ENCODE assay signal across 30 cellular contexts in the genomic region with DNA sequence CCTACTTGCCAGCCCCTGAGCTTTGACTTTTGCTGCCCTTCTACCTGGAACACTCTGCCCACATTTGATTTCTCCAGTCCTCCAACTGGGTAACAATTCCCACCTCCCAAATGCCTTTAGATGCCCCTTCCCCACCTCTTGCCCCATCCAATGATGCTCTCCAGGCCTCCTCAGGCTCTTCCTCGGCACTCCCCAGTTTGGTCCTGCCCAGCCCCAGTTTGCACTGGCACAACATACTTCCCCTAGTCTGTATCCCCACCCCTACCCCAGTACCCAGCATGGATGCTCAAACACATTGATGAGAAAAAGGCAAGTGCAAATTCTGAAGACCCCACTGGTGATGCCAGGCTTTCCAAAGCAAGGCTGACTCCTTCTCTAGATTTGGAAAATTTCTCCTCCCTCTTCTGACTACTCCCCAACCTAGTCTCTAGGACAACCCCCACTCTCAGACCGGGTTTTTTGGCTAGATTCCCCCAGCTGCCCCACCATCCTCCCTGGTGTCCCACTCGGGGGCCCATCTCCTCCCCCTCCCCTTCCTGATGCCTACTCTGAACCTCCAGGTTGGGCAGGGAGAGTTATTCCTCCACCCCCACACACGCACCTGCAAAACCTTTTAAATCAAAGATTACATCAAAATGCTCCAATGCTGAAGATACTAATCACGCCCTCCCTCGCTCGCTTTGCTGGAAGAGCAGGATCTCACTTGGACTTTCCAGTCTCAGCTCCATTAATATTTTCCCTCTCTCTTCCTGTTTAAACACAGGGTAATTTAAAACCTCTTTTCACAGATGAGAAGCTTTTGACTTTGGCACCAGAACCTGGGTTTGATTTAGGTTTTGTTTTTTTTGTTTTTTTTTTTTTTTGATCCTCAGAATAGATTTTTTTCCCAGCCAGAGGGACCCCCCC.
DNase-seq lines count a peak whose midpoint lies in the region; ATAC-seq and TF ChIP-seq lines count a peak whose summit lies in the region.
"Had no signal": no experiment of that assay in that cellular context is flagged by ENCODE, and none has a peak within 500 bp of the region (broad histone marks: within the 10 kb centered on the region; RNA-seq: fewer than 3 reads in every experiment).

No MANE protein-coding gene starts in this region.

- no peaks in the 10 kb centered on the region for H3K9me3 Mint-ChIP-seq in activated naive CD4-positive, alpha-beta T cell treated with anti-CD3 and anti-CD28 coated beads for 36 hours
- H3K9me3 Mint-ChIP-seq: activated naive CD8-positive, alpha-beta T cell treated with anti-CD3 and anti-CD28 coated beads for 36 hours; GM23338; nephron; stimulated activated naive B cell treated with anti-CD40 and anti-IgM and Interleukin-4, amounts not matched to agents 10 μg/mL and 1 μg/mL and 100 μg/mL, for 72 hours; type B pancreatic cell had no signal

- no peak overlapping the region for H3K27ac Mint-ChIP-seq in activated naive CD4-positive, alpha-beta T cell treated with anti-CD3 and anti-CD28 coated beads for 36 hours
- H3K27ac Mint-ChIP-seq: activated naive CD8-positive, alpha-beta T cell treated with anti-CD3 and anti-CD28 coated beads for 36 hours; GM23338; stimulated activated naive B cell treated with anti-CD40 and anti-IgM and Interleukin-4, amounts not matched to agents 10 μg/mL and 1 μg/mL and 100 μg/mL, for 72 hours; type B pancreatic cell had no signal

- no peaks in the 10 kb centered on the region for H3K4me1 ChIP-seq in lower lobe of right lung
- H3K4me1 ChIP-seq: breast epithelium, gastroesophageal sphincter had no signal

- H3K9me3 ChIP-seq in lower lobe of right lung = no peaks in the 10 kb centered on the region
- H3K9me3 ChIP-seq: breast epithelium, gastroesophageal sphincter had no signal

- ATAC-seq in lower lobe of right lung = no peak
- no peak for ATAC-seq in HG02759 (IDR thresholded peaks at IDR 0.05; ENCODE audit: unreplicated experiment)
- ATAC-seq: gastroesophageal sphincter; GM23338; left cardiac atrium; Panc1; stimulated activated naive B cell treated with anti-CD40 and anti-IgM and Interleukin-4, amounts not matched to agents 10 μg/mL and 1 μg/mL and 100 μg/mL, for 72 hours had no signal

- H3K4me3 Mint-ChIP-seq in activated naive CD4-positive, alpha-beta T cell treated with anti-CD3 and anti-CD28 coated beads for 36 hours = no peak overlapping the region
- H3K4me3 Mint-ChIP-seq: activated naive CD8-positive, alpha-beta T cell treated with anti-CD3 and anti-CD28 coated beads for 36 hours; GM23338; nephron; stimulated activated naive B cell treated with anti-CD40 and anti-IgM and Interleukin-4, amounts not matched to agents 10 μg/mL and 1 μg/mL and 100 μg/mL, for 72 hours; type B pancreatic cell had no signal

- no peaks in the 10 kb centered on the region for H3K4me1 Mint-ChIP-seq in activated naive CD4-positive, alpha-beta T cell treated with anti-CD3 and anti-CD28 coated beads for 36 hours (ENCODE audit: low read depth)
- H3K4me1 Mint-ChIP-seq: activated naive CD8-positive, alpha-beta T cell treated with anti-CD3 and anti-CD28 coated beads for 36 hours; stimulated activated naive B cell treated with anti-CD40 and anti-IgM and Interleukin-4, amounts not matched to agents 10 μg/mL and 1 μg/mL and 100 μg/mL, for 72 hours had no signal

- CTCF ChIA-PET in activated naive CD4-positive, alpha-beta T cell treated with anti-CD3 and anti-CD28 coated beads for 36 hours (lab: Charles Lee) = no interaction called here

- H3K27me3 ChIP-seq in lower lobe of right lung (ENCODE audit: low read depth) = peaks cover 4% of the 10 kb centered on the region
- H3K27me3 ChIP-seq: breast epithelium, hepatocyte had no signal

- peaks cover 8% of the 10 kb centered on the region for H3K27me3 Mint-ChIP-seq in activated naive CD4-positive, alpha-beta T cell treated with anti-CD3 and anti-CD28 coated beads for 36 hours (ENCODE audit: low read depth)

- H3K36me3 Mint-ChIP-seq in activated naive CD4-positive, alpha-beta T cell treated with anti-CD3 and anti-CD28 coated beads for 36 hours (ENCODE audit: low read depth) = no peaks in the 10 kb centered on the region
- H3K36me3 Mint-ChIP-seq: activated naive CD8-positive, alpha-beta T cell treated with anti-CD3 and anti-CD28 coated beads for 36 hours; stimulated activated naive B cell treated with anti-CD40 and anti-IgM and Interleukin-4, amounts not matched to agents 10 μg/mL and 1 μg/mL and 100 μg/mL, for 72 hours; type B pancreatic cell had no signal

- peak; percentile 12 for DNase-seq in COR-L47 (lab: John Stamatoyannopoulos, UW)
- peak; percentile 51 for DNase-seq in DMS79 (lab: John Stamatoyannopoulos, UW)
- peak; percentile 67 for DNase-seq in NCI-H2107 (lab: John Stamatoyannopoulos, UW)
- DNase-seq in islet precursor cell = peak; percentile 43
- no peak for DNase-seq in activated naive CD4-positive, alpha-beta T cell treated with anti-CD3 and anti-CD28 coated beads for 36 hours
- DNase-seq in lower lobe of right lung = no peak
- DNase-seq: activated CD4-positive, alpha-beta T cell treated with anti-CD3 and anti-CD28 coated beads for 48 hours; activated CD8-positive, alpha-beta memory T cell treated with anti-CD3 and anti-CD28 coated beads for 24 hours; activated effector memory CD4-positive, alpha-beta T cell treated with Interleukin-2 at 50 U/mL for 16 hours; activated naive CD8-positive, alpha-beta T cell treated with anti-CD3 and anti-CD28 coated beads for 36 hours; activated T-cell treated with anti-CD3 and anti-CD28 coated beads, Interleukin-2, amount 50 U/mL, for 1 hour; anterior cingulate cortex; EL; IMR-90; left cardiac atrium; NCI-H1930; NCI-H510A; retina; Right ventricle myocardium superior; stimulated activated naive B cell treated with anti-CD40 and anti-IgM and Interleukin-4, amounts not matched to agents 10 μg/mL and 1 μg/mL and 100 μg/mL, for 72 hours had no signal

- no peak overlapping the region for H3K4me3 ChIP-seq in lower lobe of right lung
- H3K4me3 ChIP-seq: breast epithelium, gastroesophageal sphincter, GM23338, hepatocyte, skin epidermis had no signal

- intact Hi-C loops in activated naive CD4-positive, alpha-beta T cell treated with anti-CD3 and anti-CD28 coated beads for 36 hours (cut with micrococcal nuclease) = no loop called here
- intact Hi-C loops in lower lobe of right lung (cut with DNase I) = no loop called here

- TF ChIP-seq CTCF in lower lobe of right lung (IDR thresholded peaks at IDR 0.05) = no peak

- H3K36me3 ChIP-seq in lower lobe of right lung = no peaks in the 10 kb centered on the region
- H3K36me3 ChIP-seq: breast epithelium, gastroesophageal sphincter had no signal

- H3K27ac ChIP-seq in lower lobe of right lung = no peak overlapping the region
- H3K27ac ChIP-seq: breast epithelium, gastroesophageal sphincter, hepatocyte, parathyroid adenoma, skin epidermis had no signal

Comparison
In these comparisons a context has a peak if more than half of its experiments do, and no peak if none do; other contexts are left out.
1. DNase-seq: peak in COR-L47 (single experiment), DMS79 (single experiment), NCI-H2107 (single experiment) and islet precursor cell (single experiment); none in activated naive CD4-positive, alpha-beta T cell treated with anti-CD3 and anti-CD28 coated beads for 36 hours (single experiment) and lower lobe of right lung (single experiment).